In genomic region chr2:817616-818015, GRCh38 we compare ENCODE assay signal across 26 cellular contexts.
DNase-seq lines count a peak whose midpoint lies in the region; ATAC-seq, FAIRE-seq and TF ChIP-seq lines count a peak whose summit lies in the region.
"Had no signal": no experiment of that assay in that cellular context is flagged by ENCODE, and none has a peak within 500 bp of the region (broad histone marks: within the 10 kb centered on the region; RNA-seq: fewer than 3 reads in every experiment).

No MANE protein-coding gene starts in this region.

- H3K9me3 ChIP-seq in neural progenitor cell (ENCODE audit: low read depth) (no peaks in the 10 kb centered on the region), left ventricle myocardium inferior (replicated peaks) (no peaks in the 10 kb centered on the region)
- H3K9me3 ChIP-seq: A549; BE2C; BLaER1 treated with 17β-estradiol and CSF1 and Interleukin-3, amounts not matched to agents 10 nM and 100 nM; HAP-1 had no signal

- H3K27ac ChIP-seq in neural progenitor cell (no peak overlapping the region), left ventricle myocardium inferior (replicated peaks) (no peak overlapping the region)
- H3K27ac ChIP-seq: A549; BLaER1 treated with 17β-estradiol and CSF1 and Interleukin-3, amounts not matched to agents 10 nM and 100 nM had no signal

- no peaks in the 10 kb centered on the region for H3K27me3 ChIP-seq in neural progenitor cell
- H3K27me3 ChIP-seq in left ventricle myocardium inferior (ENCODE audit: low read depth), result peaks cover 6% of the 10 kb centered on the region
- H3K27me3 ChIP-seq: BE2C; BLaER1 treated with 17β-estradiol and CSF1 and Interleukin-3, amounts not matched to agents 10 nM and 100 nM had no signal

- no peak overlapping the region for H3K9ac ChIP-seq in neural progenitor cell
- H3K9ac ChIP-seq: BLaER1 treated with 17β-estradiol and CSF1 and Interleukin-3, amounts not matched to agents 10 nM and 100 nM had no signal

- H3K4me3 ChIP-seq in neural progenitor cell (no peak overlapping the region), left ventricle myocardium inferior (no peak overlapping the region)
- H3K4me3 ChIP-seq: A549; BLaER1 treated with 17β-estradiol and CSF1 and Interleukin-3, amounts not matched to agents 10 nM and 100 nM; GM23338; HAP-1 had no signal

- no peaks in the 10 kb centered on the region for H3K9me3 Mint-ChIP-seq in activated CD8-positive, alpha-beta memory T cell treated with anti-CD3 and anti-CD28 coated beads, Interleukin-2, amount 10 ng/mL, durations not matched to agents 7 days and 5 days (ENCODE audit: low read depth)
- peaks cover 4% of the 10 kb centered on the region for H3K9me3 Mint-ChIP-seq in neural progenitor cell
- H3K9me3 Mint-ChIP-seq in glutamatergic neuron (ENCODE audit: unreplicated experiment), result peaks cover 14% of the 10 kb centered on the region
- H3K9me3 Mint-ChIP-seq: CD4-positive, alpha-beta T cell; CD8-positive, alpha-beta memory T cell had no signal

- no peak overlapping the region for H3K27ac Mint-ChIP-seq in activated CD8-positive, alpha-beta memory T cell treated with anti-CD3 and anti-CD28 coated beads, Interleukin-2, amount 10 ng/mL, durations not matched to agents 7 days and 5 days
- peak overlapping the region; percentile 12 for H3K27ac Mint-ChIP-seq in neural progenitor cell
- no peak overlapping the region for H3K27ac Mint-ChIP-seq in glutamatergic neuron (ENCODE audit: unreplicated experiment)
- H3K27ac Mint-ChIP-seq: CD14-positive monocyte; CD4-positive, alpha-beta T cell; CD8-positive, alpha-beta memory T cell; GM23338 had no signal

- H3K4me3 Mint-ChIP-seq in activated CD8-positive, alpha-beta memory T cell treated with anti-CD3 and anti-CD28 coated beads, Interleukin-2, amount 10 ng/mL, durations not matched to agents 7 days and 5 days, result no peak overlapping the region
- H3K4me3 Mint-ChIP-seq in neural progenitor cell (no peak overlapping the region), glutamatergic neuron (ENCODE audit: unreplicated experiment) (no peak overlapping the region)
- H3K4me3 Mint-ChIP-seq: CD14-positive monocyte; CD4-positive, alpha-beta T cell; CD8-positive, alpha-beta memory T cell; GM23338 had no signal

- H3K27me3 Mint-ChIP-seq in activated CD8-positive, alpha-beta memory T cell treated with anti-CD3 and anti-CD28 coated beads, Interleukin-2, amount 10 ng/mL, durations not matched to agents 7 days and 5 days, result no peaks in the 10 kb centered on the region
- H3K27me3 Mint-ChIP-seq in neural progenitor cell (ENCODE audit: insufficient read depth, low read depth) (peaks cover 2% of the 10 kb centered on the region), glutamatergic neuron (ENCODE audit: unreplicated experiment) (peaks cover 7% of the 10 kb centered on the region)
- H3K27me3 Mint-ChIP-seq: CD4-positive, alpha-beta T cell had no signal

- TF ChIP-seq CTCF in neural progenitor cell (IDR thresholded peaks at IDR 0.05), result no peak
- no peak for TF ChIP-seq CTCF in glutamatergic neuron (IDR thresholded peaks at IDR 0.05; ENCODE audit: partially characterized antibody, unreplicated experiment)
- no peak for TF ChIP-seq CTCF in left ventricle myocardium inferior (IDR thresholded peaks at IDR 0.05; ENCODE audit: borderline replicate concordance)

- no peaks in the 10 kb centered on the region for H3F3A ChIP-seq in neural progenitor cell (ENCODE audit: low read depth)

- intact Hi-C loops in left ventricle myocardium inferior (cut with micrococcal nuclease), result no loop called here

- no peaks in the 10 kb centered on the region for H3K79me2 ChIP-seq in neural progenitor cell (ENCODE audit: low read depth)

- no peak overlapping the region for H2AFZ ChIP-seq in neural progenitor cell (replicated peaks)
- H2AFZ ChIP-seq: GM23338 had no signal

- no peak overlapping the region for H3K4me2 ChIP-seq in neural progenitor cell
- H3K4me2 ChIP-seq: A549; BLaER1 treated with 17β-estradiol and CSF1 and Interleukin-3, amounts not matched to agents 10 nM and 100 nM; GM23338 had no signal

- H3K36me3 ChIP-seq in neural progenitor cell (no peaks in the 10 kb centered on the region), left ventricle myocardium inferior (no peaks in the 10 kb centered on the region)
- H3K36me3 ChIP-seq: BE2C; BLaER1 treated with 17β-estradiol and CSF1 and Interleukin-3, amounts not matched to agents 10 nM and 100 nM; HAP-1 had no signal

- no peaks in the 10 kb centered on the region for H4K20me1 ChIP-seq in neural progenitor cell (ENCODE audit: low read depth)
- H4K20me1 ChIP-seq: BLaER1 treated with 17β-estradiol and CSF1 and Interleukin-3, amounts not matched to agents 10 nM and 100 nM had no signal

- H3K4me1 ChIP-seq in neural progenitor cell, result no peaks in the 10 kb centered on the region
- H3K4me1 ChIP-seq in left ventricle myocardium inferior, result no peaks in the 10 kb centered on the region
- H3K4me1 ChIP-seq: A549; BE2C; BLaER1 treated with 17β-estradiol and CSF1 and Interleukin-3, amounts not matched to agents 10 nM and 100 nM; HAP-1 had no signal

- no peaks in the 10 kb centered on the region for H3K4me1 Mint-ChIP-seq in activated CD8-positive, alpha-beta memory T cell treated with anti-CD3 and anti-CD28 coated beads, Interleukin-2, amount 10 ng/mL, durations not matched to agents 7 days and 5 days
- H3K4me1 Mint-ChIP-seq in neural progenitor cell, result peaks cover 12% of the 10 kb centered on the region
- H3K4me1 Mint-ChIP-seq in glutamatergic neuron (ENCODE audit: low read depth, unreplicated experiment), result peaks cover 11% of the 10 kb centered on the region
- H3K4me1 Mint-ChIP-seq: CD14-positive monocyte; CD8-positive, alpha-beta memory T cell had no signal

- peak; percentile 9 for DNase-seq in activated CD8-positive, alpha-beta memory T cell treated with anti-CD3 and anti-CD28 coated beads, Interleukin-2, amount 10 ng/mL, durations not matched to agents 7 days and 5 days
- DNase-seq in activated CD8-positive, alpha-beta memory T cell treated with anti-CD3 and anti-CD28 coated beads for 24 hours, result no peak
- no peak for DNase-seq in HTR-8/SVneo (ENCODE audit: insufficient read length, low spot score)
- no peak for DNase-seq in neural progenitor cell (ENCODE audit: low spot score)
- DNase-seq in glutamatergic neuron, result no peak
- no peak for DNase-seq in frontal cortex (ENCODE audit: low spot score in 2 of 2)
- DNase-seq in left ventricle myocardium inferior, result no peak
- DNase-seq: 8988T; ACHN; AML-193; BE2C; CD4-positive, alpha-beta T cell; CD8-positive, alpha-beta memory T cell; DMS 273 treated with DMSO at 0.1 percent for 48 hours; DMS53; DMS79 treated with DMSO at 0.1 percent for 48 hours; GF-D8 had no signal

- CTCF ChIA-PET in activated CD8-positive, alpha-beta memory T cell treated with anti-CD3 and anti-CD28 coated beads, Interleukin-2, amount 10 ng/mL, durations not matched to agents 7 days and 5 days (lab: Charles Lee), result no interaction called here

- FAIRE-seq in HTR-8/SVneo (lab: Jason Lieb, UNC) (peak; percentile 97), frontal cortex (lab: Jason Lieb, UNC) (no peak)
- FAIRE-seq: A549, D721Med, GM12891, GM18507, H54 had no signal

- no peaks in the 10 kb centered on the region for H3K36me3 Mint-ChIP-seq in activated CD8-positive, alpha-beta memory T cell treated with anti-CD3 and anti-CD28 coated beads, Interleukin-2, amount 10 ng/mL, durations not matched to agents 7 days and 5 days
- H3K36me3 Mint-ChIP-seq in neural progenitor cell (no peaks in the 10 kb centered on the region), glutamatergic neuron (ENCODE audit: unreplicated experiment) (peaks cover 5% of the 10 kb centered on the region)
- H3K36me3 Mint-ChIP-seq: CD14-positive monocyte; CD8-positive, alpha-beta memory T cell had no signal

- ATAC-seq in activated CD8-positive, alpha-beta memory T cell treated with anti-CD3 and anti-CD28 coated beads, Interleukin-2, amount 10 ng/mL, durations not matched to agents 7 days and 5 days, result no peak
- ATAC-seq: A549, GM23338 had no signal
